Comparison of ENCODE assay signal across 14 cellular contexts in the genomic region with DNA sequence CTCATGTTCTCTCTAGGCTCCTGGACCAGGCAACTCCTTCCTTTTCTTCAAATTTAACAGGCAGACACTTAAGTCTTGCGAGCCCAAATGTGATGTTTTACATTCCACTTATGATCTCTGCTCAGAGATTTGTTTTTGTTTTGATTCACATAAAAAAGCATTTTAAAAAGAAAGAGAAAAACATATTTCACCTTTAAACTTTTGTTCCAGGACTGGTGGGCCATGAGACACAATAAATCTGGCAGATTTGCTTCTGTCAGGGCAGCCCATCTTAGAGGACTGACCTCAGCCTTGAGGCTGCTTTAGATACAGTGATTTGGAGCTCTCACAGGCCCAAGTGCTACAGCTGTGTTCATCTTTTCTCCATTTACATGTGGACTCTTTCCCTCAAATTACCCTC. TPM values are rescaled to one million over a fixed set of nuclear protein-coding genes. Genes with fewer than 3 reads are reported as not detected.
DNase-seq lines count a peak whose midpoint lies in the region; ATAC-seq, FAIRE-seq and TF ChIP-seq lines count a peak whose summit lies in the region.
"Had no signal": no experiment of that assay in that cellular context is flagged by ENCODE, and none has a peak within 500 bp of the region (broad histone marks: within the 10 kb centered on the region; RNA-seq: fewer than 3 reads in every experiment).

No MANE protein-coding gene starts in this region.

- WGBS in ovary, 3 donors = 5 to 15% (median 7%) methylated on average over 1 of the region's 1 CpG

- TF ChIP-seq CTCF in WERI-Rb-1 (IDR thresholded peaks at IDR 0.05; ENCODE audit: low read depth, low read length) (no peak), ovary (IDR thresholded peaks at IDR 0.05) (no peak), thoracic aorta (IDR thresholded peaks at IDR 0.05) (no peak)

- no peak for TF ChIP-seq EP300 in ovary (IDR thresholded peaks at IDR 0.05)

- H3K36me3 ChIP-seq in WERI-Rb-1 (peaks cover 89% of the 10 kb centered on the region), ovary (no peaks in the 10 kb centered on the region), thoracic aorta (peaks cover 3% of the 10 kb centered on the region)

- intact Hi-C loops in ovary (cut with DNase I) = loop anchor here (10.0 kb wide), 5 partner anchors 75 to 385 kb away; no protein-coding TSS in a partner anchor

- no peak for TF ChIP-seq POLR2A in ovary (IDR thresholded peaks at IDR 0.05)

- H3K4me3 ChIP-seq in WERI-Rb-1 (ENCODE audit: low read depth, low read length) = no peak overlapping the region
- no peak overlapping the region for H3K4me3 ChIP-seq in ovary
- peak overlapping the region; percentile 96 for H3K4me3 ChIP-seq in thoracic aorta

- DNase-seq in WERI-Rb-1 (no peak), ovary (peak in 3 of 5 donors; percentile 35 to 62 (median 50)), thoracic aorta (ENCODE audit: low spot score) (no peak), T1000 (lab: John Stamatoyannopoulos, UW) (no peak), DMS114 treated with DMSO at 0.1 percent for 48 hours (lab: John Stamatoyannopoulos, UW; ENCODE audit: unreplicated experiment) (no peak)
- DNase-seq in effector CD8-positive, alpha-beta T cell (lab: John Stamatoyannopoulos, UW) = no peak
- DNase-seq: activated CD4-positive, alpha-beta memory T cell treated with anti-CD3 and anti-CD28 coated beads, Interleukin-2, amount 10 ng/mL, durations not matched to agents 7 days and 5 days; activated T-cell treated with anti-CD3 and anti-CD28 coated beads, Interleukin-2, amount 50 U/mL, for 4 hours; NCI-H1930; NCI-H446 treated with DMSO at 0.1 percent for 48 hours; stimulated activated CD4-positive, alpha-beta T cell treated with anti-CD3 and anti-CD28 coated beads, Interleukin-15, amount 100 ng/mL, for 24 hours; stimulated activated naive CD4-positive, alpha-beta T cell treated with Interleukin-2 at 50 U/mL for 16 hours had no signal

- no peaks in the 10 kb centered on the region for H3K27me3 ChIP-seq in WERI-Rb-1 (ENCODE audit: insufficient read depth, low read depth, severe bottlenecking)
- H3K27me3 ChIP-seq in ovary = no peaks in the 10 kb centered on the region
- no peaks in the 10 kb centered on the region for H3K27me3 ChIP-seq in thoracic aorta (replicated peaks; ENCODE audit: insufficient read depth)

- peak; percentile 99 for FAIRE-seq in endometrium (lab: Jason Lieb, UNC)

- H3K9me3 ChIP-seq in WERI-Rb-1 (ENCODE audit: severe bottlenecking) (no peaks in the 10 kb centered on the region), ovary (no peaks in the 10 kb centered on the region), thoracic aorta (no peaks in the 10 kb centered on the region)

- no peak for ATAC-seq in thoracic aorta (ENCODE audit: insufficient number of reproducible peaks, low FRiP score, low read depth)
- ATAC-seq: activated T-cell treated with anti-CD3 and anti-CD28 coated beads, Interleukin-2, amount 50 U/mL, for 4 hours had no signal

- H3K4me1 ChIP-seq in ovary (ENCODE audit: insufficient read depth) = peaks cover 26% of the 10 kb centered on the region
- H3K4me1 ChIP-seq in thoracic aorta (ENCODE audit: control insufficient read depth in 1 of 2, low read depth in 2 of 2) = peaks cover 34 to 66% of the 10 kb centered on the region in 2 donors

- H3K27ac ChIP-seq in WERI-Rb-1 (peak overlapping the region; percentile 20), ovary (peak overlapping the region; percentile 21 to 69), thoracic aorta (peak overlapping the region; percentile 98 to 99)
- H3K27ac ChIP-seq: VCaP had no signal

RNA-seq across cellular contexts. Expression of gene CMSS1, which starts 52.0 kb away (rescaled TPM):
- total RNA-seq in ovary (10 to 100 TPM; 14.5 to 54.0 (median 32.6) TPM), thoracic aorta (10 to 100 TPM; 18.1 to 22.7 TPM)
- polyA plus RNA-seq in ovary = 10 to 100 TPM; 23.4 to 24.9 TPM

Comparison
In these comparisons a context has a peak if more than half of its experiments do, and no peak if none do; other contexts are left out.
1. DNase-seq: peak in ovary (3 of 5); none in WERI-Rb-1 (single experiment), thoracic aorta (single experiment), T1000 (single experiment), effector CD8-positive, alpha-beta T cell (single experiment) and DMS114 treated with DMSO at 0.1 percent for 48 hours (single experiment).
2. H3K27ac ChIP-seq: peak in every context shown above with its lines; median percentile 98 in thoracic aorta; 45 in ovary; 20 in WERI-Rb-1.